8 cellular contexts compared by ENCODE assay signal in genomic region chr20:45857114-45857835, GRCh38.
DNase-seq lines count a peak whose midpoint lies in the region; ATAC-seq lines count a peak whose summit lies in the region.

TSS of gene ACOT8 (minus strand) at chr20:45857392. CDS start at chr20:45857315, 77 bp downstream.
TSS of gene ZSWIM3 (plus strand) at chr20:45857614. CDS start at chr20:45857826, 212 bp downstream.

- DNase-seq in D341Med (ENCODE audit: low spot score) (peak; percentile 99), NT2/D1 (ENCODE audit: low read depth, low spot score) (peak; percentile 100), epidermal melanocyte (ENCODE audit: insufficient read length, low spot score) (peak; percentile 100), midbrain (lab: John Stamatoyannopoulos, UW) (peak; percentile 99)
- DNase-seq in activated CD8-positive, alpha-beta memory T cell treated with anti-CD3 and anti-CD28 coated beads, Interleukin-2, amount 50 U/mL, for 24 hours (ENCODE audit: extremely low read depth), result peak; percentile 87
- DNase-seq in stimulated activated CD8-positive, alpha-beta memory T cell treated with anti-CD3 and anti-CD28 coated beads, Interleukin-15, amount 100 ng/mL, for 48 hours (ENCODE audit: low read depth in 2 of 2), result peak; percentile 89 to 90

- ATAC-seq in GM21423 (IDR thresholded peaks at IDR 0.05; ENCODE audit: unreplicated experiment), result peak; percentile 96

- H3K36me3 ChIP-seq in HUES48 (ENCODE audit: control insufficient read depth, insufficient read depth, low read length) (peaks cover 2% of the 10 kb centered on the region), NT2/D1 (ENCODE audit: insufficient read depth, insufficient read length, low read length) (peaks cover 18% of the 10 kb centered on the region)

- H3K4me3 ChIP-seq in HUES48 (ENCODE audit: low read depth, low read length) (peak within 1 kb of the TSS; percentile 89), NT2/D1 (ENCODE audit: insufficient read length, low read depth) (peak within 1 kb of the TSS; percentile 85)

- peak within 1 kb of the TSS; percentile 88 for H3K27ac ChIP-seq in HUES48 (ENCODE audit: low read depth, low read length)

- H3K9me3 ChIP-seq in HUES48 (ENCODE audit: control insufficient read depth, insufficient read depth, low read length) (no peaks in the 10 kb centered on the region), NT2/D1 (ENCODE audit: insufficient read depth, low read length) (no peaks in the 10 kb centered on the region)

- peak within 1 kb of the TSS; percentile 42 for H3K9ac ChIP-seq in HUES48 (ENCODE audit: low read depth, low read length)
- H3K9ac ChIP-seq in NT2/D1 (ENCODE audit: insufficient read length, low read depth), result peak within 1 kb of the TSS; percentile 91

- H3K4me1 ChIP-seq in HUES48 (ENCODE audit: control insufficient read depth, insufficient read depth, low read length) (peaks cover 39% of the 10 kb centered on the region), NT2/D1 (ENCODE audit: insufficient read depth, insufficient read length) (peaks cover 12% of the 10 kb centered on the region)

- no peaks in the 10 kb centered on the region for H3K27me3 ChIP-seq in HUES48 (ENCODE audit: control insufficient read depth, insufficient read depth, low read length)
- no peaks in the 10 kb centered on the region for H3K27me3 ChIP-seq in NT2/D1 (ENCODE audit: insufficient read depth, insufficient read length)

Comparison
In these comparisons a context has a peak if more than half of its experiments do, and no peak if none do; other contexts are left out.
1. Peak in every context shown above with its lines: DNase-seq, ATAC-seq, H3K4me3 ChIP-seq and H3K27ac ChIP-seq.